ENCODE assay signal across 9 cellular contexts in the genomic region with DNA sequence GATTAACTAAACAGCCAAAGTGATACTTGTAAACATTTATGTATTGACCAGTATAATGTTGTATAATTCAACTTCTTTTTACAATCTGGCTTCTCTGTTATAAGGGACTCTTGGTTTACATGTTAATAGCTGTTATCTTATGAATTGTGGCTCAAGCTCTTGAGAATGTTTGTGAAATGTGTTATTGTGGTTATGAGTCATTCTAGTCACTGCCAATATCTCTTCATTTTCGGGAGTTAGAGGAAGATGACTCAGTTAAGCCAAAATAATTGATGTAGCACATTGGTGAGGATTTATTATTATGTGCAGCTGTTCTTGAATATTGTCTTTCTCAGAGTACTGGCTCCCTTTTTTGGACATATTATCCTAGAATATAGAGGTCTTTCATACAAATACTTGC.
DNase-seq lines count a peak whose midpoint lies in the region; ATAC-seq, FAIRE-seq and TF ChIP-seq lines count a peak whose summit lies in the region.
"Had no signal": no experiment of that assay in that cellular context is flagged by ENCODE, and none has a peak within 500 bp of the region (broad histone marks: within the 10 kb centered on the region; RNA-seq: fewer than 3 reads in every experiment).

No MANE protein-coding gene starts in this region.

- no peaks in the 10 kb centered on the region for H3K79me2 ChIP-seq in keratinocyte (ENCODE audit: control insufficient read depth, insufficient read depth, low read length)

- POLR2A ChIA-PET in activated CD4-positive, alpha-beta T cell treated with anti-CD3 and anti-CD28 coated beads for 36 hours (lab: Charles Lee) = no interaction called here

- ATAC-seq in activated CD4-positive, alpha-beta T cell treated with anti-CD3 and anti-CD28 coated beads for 36 hours = peak; percentile 42
- ATAC-seq in HG03025 (IDR thresholded peaks at IDR 0.05; ENCODE audit: low FRiP score, unreplicated experiment) = peak; percentile 81

- intact Hi-C loops in activated CD4-positive, alpha-beta T cell treated with anti-CD3 and anti-CD28 coated beads for 36 hours (cut with DNase I, micrococcal nuclease) = no loop called here

- dilution Hi-C loops in keratinocyte (cut with MboI; ENCODE audit: extremely low pct_ligation_motif_present, low sequenced_read_pairs) = no loop called here

- H3K4me1 ChIP-seq in keratinocyte (ENCODE audit: control insufficient read depth, extremely low read depth, insufficient read depth, low read length) = peaks cover 25% of the 10 kb centered on the region

- H3K4me3 Mint-ChIP-seq in activated CD4-positive, alpha-beta T cell treated with anti-CD3 and anti-CD28 coated beads for 36 hours = no peak overlapping the region

- no peaks in the 10 kb centered on the region for H3K9me3 ChIP-seq in keratinocyte (ENCODE audit: control insufficient read depth, low read depth, low read length)

- no peak for TF ChIP-seq CTCF in keratinocyte (optimal IDR thresholded peaks at IDR 0.05 in 1 of 3, IDR thresholded peaks at IDR 0.05 in 1 of 3, conservative IDR thresholded peaks at IDR 0.05 in 1 of 3; ENCODE audit: extremely low read depth in 1 of 3, insufficient read depth in 2 of 3, low read length in 3 of 3)

- H3K4me2 ChIP-seq in keratinocyte (ENCODE audit: control insufficient read depth, extremely low read depth, insufficient read depth, low read depth, low read length) = peak overlapping the region; percentile 64

- H3K27ac ChIP-seq in keratinocyte (ENCODE audit: control insufficient read depth, insufficient read depth, low read length) = no peak overlapping the region
- H3K27ac ChIP-seq: C4-2B had no signal

- FAIRE-seq in keratinocyte (lab: Jason Lieb, UNC) = peak; percentile 89

- peaks cover 3% of the 10 kb centered on the region for H3K27me3 Mint-ChIP-seq in activated CD4-positive, alpha-beta T cell treated with anti-CD3 and anti-CD28 coated beads for 36 hours

- H3K4me1 Mint-ChIP-seq in activated CD4-positive, alpha-beta T cell treated with anti-CD3 and anti-CD28 coated beads for 36 hours = peaks cover 4% of the 10 kb centered on the region

- CTCF ChIA-PET in activated CD4-positive, alpha-beta T cell treated with anti-CD3 and anti-CD28 coated beads for 36 hours (lab: Charles Lee) = no interaction called here

- no peaks in the 10 kb centered on the region for H3K27me3 ChIP-seq in keratinocyte (ENCODE audit: control insufficient read depth, extremely low read depth, insufficient read depth, low read length)

- H4K20me1 ChIP-seq in keratinocyte (ENCODE audit: control insufficient read depth, extremely low read depth, insufficient read depth, low read length) = no peaks in the 10 kb centered on the region

- no peaks in the 10 kb centered on the region for H3K9me3 Mint-ChIP-seq in activated CD4-positive, alpha-beta T cell treated with anti-CD3 and anti-CD28 coated beads for 36 hours (ENCODE audit: low read depth)

- no peaks in the 10 kb centered on the region for H3K9me1 ChIP-seq in keratinocyte (ENCODE audit: control insufficient read depth, extremely low read depth, insufficient read depth, low read length)

- H3K9ac ChIP-seq in keratinocyte (ENCODE audit: control insufficient read depth, extremely low read depth, insufficient read depth, low read length) = no peak overlapping the region

- no peak overlapping the region for H2AFZ ChIP-seq in keratinocyte (ENCODE audit: control insufficient read depth, low read length)

- H3K36me3 Mint-ChIP-seq in activated CD4-positive, alpha-beta T cell treated with anti-CD3 and anti-CD28 coated beads for 36 hours (ENCODE audit: low read depth) = no peaks in the 10 kb centered on the region

- H3K4me3 ChIP-seq in keratinocyte (ENCODE audit: control insufficient read depth in 2 of 3, extremely low read depth in 1 of 3, insufficient read depth in 2 of 3, low read depth in 1 of 3, low read length in 3 of 3) = no peak overlapping the region

- no peaks in the 10 kb centered on the region for H3K36me3 ChIP-seq in keratinocyte (ENCODE audit: control insufficient read depth in 2 of 2, extremely low read depth in 1 of 2, insufficient read depth in 2 of 2, low read length in 2 of 2)

- no peak for DNase-seq in activated CD4-positive, alpha-beta T cell treated with anti-CD3 and anti-CD28 coated beads for 36 hours
- DNase-seq in activated CD4-positive, alpha-beta T cell treated with anti-CD3 and anti-CD28 coated beads, Interleukin-2, amount 50 U/mL, for 48 hours = no peak
- DNase-seq in RKO (ENCODE audit: low spot score) = peak; percentile 94
- DNase-seq in keratinocyte (ENCODE audit: low read depth, low spot score) = peak; percentile 69
- no peak for DNase-seq in activated CD4-positive, alpha-beta T cell treated with anti-CD3 and anti-CD28 coated beads for 1 hour
- DNase-seq in T-helper 9 cell = no peak
- no peak for DNase-seq in NCI-H2107 treated with DMSO at 0.1 percent for 48 hours (lab: John Stamatoyannopoulos, UW; ENCODE audit: unreplicated experiment)

- H3K27ac Mint-ChIP-seq in activated CD4-positive, alpha-beta T cell treated with anti-CD3 and anti-CD28 coated beads for 36 hours = no peak overlapping the region

Comparison
In these comparisons a context has a peak if more than half of its experiments do, and no peak if none do; other contexts are left out.
1. DNase-seq: peak in RKO (single experiment) and keratinocyte (single experiment); none in activated CD4-positive, alpha-beta T cell treated with anti-CD3 and anti-CD28 coated beads for 36 hours (single experiment), activated CD4-positive, alpha-beta T cell treated with anti-CD3 and anti-CD28 coated beads, Interleukin-2, amount 50 U/mL, for 48 hours (0 of 2), activated CD4-positive, alpha-beta T cell treated with anti-CD3 and anti-CD28 coated beads for 1 hour (single experiment), T-helper 9 cell (single experiment) and NCI-H2107 treated with DMSO at 0.1 percent for 48 hours (single experiment).